ENCODE assay signal across 13 cellular contexts in the genomic region with DNA sequence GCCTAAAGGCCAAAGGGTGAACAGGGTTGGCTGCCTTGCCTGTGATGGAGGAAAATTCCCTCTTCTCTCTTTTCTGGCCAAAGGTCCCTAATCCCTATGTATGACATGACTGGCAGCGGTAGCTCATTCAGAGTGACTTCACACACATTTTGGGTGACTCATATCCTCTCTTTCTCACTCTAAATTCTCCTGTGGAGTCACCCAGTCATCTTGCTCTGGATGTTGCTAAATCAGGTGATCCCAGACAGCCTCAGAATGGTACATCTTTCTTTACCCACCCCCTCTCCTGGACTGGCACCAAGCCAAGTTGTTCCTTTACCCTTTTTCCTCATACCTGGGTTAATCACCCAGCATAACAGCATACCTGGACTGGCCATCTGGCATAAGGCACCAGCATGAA.
DNase-seq lines count a peak whose midpoint lies in the region; ATAC-seq and TF ChIP-seq lines count a peak whose summit lies in the region.
"Had no signal": no experiment of that assay in that cellular context is flagged by ENCODE, and none has a peak within 500 bp of the region (broad histone marks: within the 10 kb centered on the region; RNA-seq: fewer than 3 reads in every experiment).

No MANE protein-coding gene starts in this region.

- no peak overlapping the region for H3K4me3 Mint-ChIP-seq in activated CD8-positive, alpha-beta T cell treated with anti-CD3 and anti-CD28 coated beads for 36 hours
- H3K4me3 Mint-ChIP-seq in activated CD8-positive, alpha-beta T cell treated with anti-CD3 and anti-CD28 coated beads, Interleukin-2, amount 10 ng/mL, durations not matched to agents 7 days and 5 days, result no peak overlapping the region
- H3K4me3 Mint-ChIP-seq in stimulated activated effector memory CD8-positive, alpha-beta T cell treated with anti-CD3 and anti-CD28 coated beads, Interleukin-12 subunit alpha, Interleukin-12 subunit beta, amount 100 ng/mL, for 72 hours, result peak overlapping the region; percentile 11
- H3K4me3 Mint-ChIP-seq: brain; stimulated activated naive B cell treated with anti-CD40 and anti-IgM and Interleukin-4, amounts not matched to agents 10 μg/mL and 1 μg/mL and 100 μg/mL, for 72 hours had no signal

- H3K9me3 Mint-ChIP-seq in activated CD8-positive, alpha-beta T cell treated with anti-CD3 and anti-CD28 coated beads for 36 hours, result no peaks in the 10 kb centered on the region
- H3K9me3 Mint-ChIP-seq in activated CD8-positive, alpha-beta T cell treated with anti-CD3 and anti-CD28 coated beads, Interleukin-2, amount 10 ng/mL, durations not matched to agents 7 days and 5 days (ENCODE audit: insufficient read depth), result peaks cover 9% of the 10 kb centered on the region
- H3K9me3 Mint-ChIP-seq in stimulated activated effector memory CD8-positive, alpha-beta T cell treated with anti-CD3 and anti-CD28 coated beads, Interleukin-12 subunit alpha, Interleukin-12 subunit beta, amount 100 ng/mL, for 72 hours, result no peaks in the 10 kb centered on the region

- TF ChIP-seq POLR2A in tibial nerve (IDR thresholded peaks at IDR 0.05), result no peak

- TF ChIP-seq EP300 in tibial nerve (IDR thresholded peaks at IDR 0.05), result no peak

- H3K27ac ChIP-seq in epithelial cell of prostate, result peak overlapping the region; percentile 60
- peak overlapping the region in 1 of 4 donors; percentile 0 for H3K27ac ChIP-seq in tibial nerve

- 27 to 43% methylated on average over 1 of the region's 1 CpG for WGBS in tibial nerve, 2 donors

- H3K9me3 ChIP-seq in tibial nerve, result peaks cover 0 to 7% (median 0%) of the 10 kb centered on the region in 4 donors
- H3K9me3 ChIP-seq: BE2C had no signal

- intact Hi-C loops in activated CD8-positive, alpha-beta T cell treated with anti-CD3 and anti-CD28 coated beads for 36 hours (cut with micrococcal nuclease), result no loop called here

- H3K4me1 Mint-ChIP-seq in activated CD8-positive, alpha-beta T cell treated with anti-CD3 and anti-CD28 coated beads for 36 hours (ENCODE audit: low read depth), result peaks cover 10% of the 10 kb centered on the region
- peaks cover 5% of the 10 kb centered on the region for H3K4me1 Mint-ChIP-seq in activated CD8-positive, alpha-beta T cell treated with anti-CD3 and anti-CD28 coated beads, Interleukin-2, amount 10 ng/mL, durations not matched to agents 7 days and 5 days (ENCODE audit: low read depth)
- H3K4me1 Mint-ChIP-seq in stimulated activated effector memory CD8-positive, alpha-beta T cell treated with anti-CD3 and anti-CD28 coated beads, Interleukin-12 subunit alpha, Interleukin-12 subunit beta, amount 100 ng/mL, for 72 hours, result peaks cover 11% of the 10 kb centered on the region
- H3K4me1 Mint-ChIP-seq: stimulated activated naive B cell treated with anti-CD40 and anti-IgM and Interleukin-4, amounts not matched to agents 10 μg/mL and 1 μg/mL and 100 μg/mL, for 72 hours had no signal

- H3K36me3 ChIP-seq in tibial nerve, result no peaks in the 10 kb centered on the region
- H3K36me3 ChIP-seq: BE2C had no signal

- CTCF ChIA-PET in activated CD8-positive, alpha-beta T cell treated with anti-CD3 and anti-CD28 coated beads for 36 hours (lab: Charles Lee), result interaction anchor here (0.6 to 3.7 kb wide), 3 partner anchors 19 to 150 kb away, joined by 3 to 13 read pairs (median 5); no protein-coding TSS in a partner anchor
- CTCF ChIA-PET in activated CD8-positive, alpha-beta T cell treated with anti-CD3 and anti-CD28 coated beads, Interleukin-2, amount 10 ng/mL, durations not matched to agents 7 days and 5 days (lab: Charles Lee), result interaction anchor here (1.4 kb wide), 1 partner anchor 19 kb away, joined by 5 read pairs; no protein-coding TSS in a partner anchor

- peaks cover 10% of the 10 kb centered on the region for H3K27me3 Mint-ChIP-seq in activated CD8-positive, alpha-beta T cell treated with anti-CD3 and anti-CD28 coated beads for 36 hours
- peaks cover 16% of the 10 kb centered on the region for H3K27me3 Mint-ChIP-seq in activated CD8-positive, alpha-beta T cell treated with anti-CD3 and anti-CD28 coated beads, Interleukin-2, amount 10 ng/mL, durations not matched to agents 7 days and 5 days (ENCODE audit: low read depth)

- no peaks in the 10 kb centered on the region for H3K27me3 ChIP-seq in tibial nerve

- H3K36me3 Mint-ChIP-seq in activated CD8-positive, alpha-beta T cell treated with anti-CD3 and anti-CD28 coated beads for 36 hours (ENCODE audit: low read depth), result no peaks in the 10 kb centered on the region
- no peaks in the 10 kb centered on the region for H3K36me3 Mint-ChIP-seq in activated CD8-positive, alpha-beta T cell treated with anti-CD3 and anti-CD28 coated beads, Interleukin-2, amount 10 ng/mL, durations not matched to agents 7 days and 5 days (ENCODE audit: low read depth)
- H3K36me3 Mint-ChIP-seq in stimulated activated effector memory CD8-positive, alpha-beta T cell treated with anti-CD3 and anti-CD28 coated beads, Interleukin-12 subunit alpha, Interleukin-12 subunit beta, amount 100 ng/mL, for 72 hours, result no peaks in the 10 kb centered on the region
- H3K36me3 Mint-ChIP-seq: brain had no signal

- H3K27ac Mint-ChIP-seq in activated CD8-positive, alpha-beta T cell treated with anti-CD3 and anti-CD28 coated beads for 36 hours, result no peak overlapping the region
- no peak overlapping the region for H3K27ac Mint-ChIP-seq in activated CD8-positive, alpha-beta T cell treated with anti-CD3 and anti-CD28 coated beads, Interleukin-2, amount 10 ng/mL, durations not matched to agents 7 days and 5 days
- H3K27ac Mint-ChIP-seq in stimulated activated effector memory CD8-positive, alpha-beta T cell treated with anti-CD3 and anti-CD28 coated beads, Interleukin-12 subunit alpha, Interleukin-12 subunit beta, amount 100 ng/mL, for 72 hours, result peak overlapping the region; percentile 35
- H3K27ac Mint-ChIP-seq: stimulated activated naive B cell treated with anti-CD40 and anti-IgM and Interleukin-4, amounts not matched to agents 10 μg/mL and 1 μg/mL and 100 μg/mL, for 72 hours had no signal

- POLR2A ChIA-PET in activated CD8-positive, alpha-beta T cell treated with anti-CD3 and anti-CD28 coated beads for 36 hours (lab: Charles Lee), result no interaction called here
- POLR2A ChIA-PET in activated CD8-positive, alpha-beta T cell treated with anti-CD3 and anti-CD28 coated beads, Interleukin-2, amount 10 ng/mL, durations not matched to agents 7 days and 5 days (lab: Charles Lee), result no interaction called here

- H3K4me1 ChIP-seq in tibial nerve, result no peaks in the 10 kb centered on the region
- H3K4me1 ChIP-seq: BE2C had no signal

- peak; percentile 94 for ATAC-seq in activated CD8-positive, alpha-beta T cell treated with anti-CD3 and anti-CD28 coated beads for 36 hours
- ATAC-seq in activated CD8-positive, alpha-beta T cell treated with anti-CD3 and anti-CD28 coated beads, Interleukin-2, amount 10 ng/mL, durations not matched to agents 7 days and 5 days, result no peak
- ATAC-seq in stimulated activated effector memory CD8-positive, alpha-beta T cell treated with anti-CD3 and anti-CD28 coated beads, Interleukin-12 subunit alpha, Interleukin-12 subunit beta, amount 100 ng/mL, for 72 hours, result peak; percentile 99
- ATAC-seq in GM19455 (IDR thresholded peaks at IDR 0.05; ENCODE audit: unreplicated experiment), result no peak
- ATAC-seq: right cardiac atrium; stimulated activated naive B cell treated with anti-CD40 and anti-IgM and Interleukin-4, amounts not matched to agents 10 μg/mL and 1 μg/mL and 100 μg/mL, for 72 hours had no signal

- TF ChIP-seq CTCF in activated CD8-positive, alpha-beta T cell treated with anti-CD3 and anti-CD28 coated beads for 36 hours (IDR thresholded peaks at IDR 0.05), result no peak
- no peak for TF ChIP-seq CTCF in tibial nerve (IDR thresholded peaks at IDR 0.05)

- peak; percentile 26 for DNase-seq in activated CD8-positive, alpha-beta T cell treated with anti-CD3 and anti-CD28 coated beads for 36 hours
- DNase-seq in activated CD8-positive, alpha-beta T cell treated with anti-CD3 and anti-CD28 coated beads, Interleukin-2, amount 10 ng/mL, durations not matched to agents 7 days and 5 days, result no peak
- peak; percentile 38 for DNase-seq in NCI-H69 (lab: John Stamatoyannopoulos, UW)
- DNase-seq in epithelial cell of prostate (ENCODE audit: low read depth, low spot score), result peak; percentile 98
- peak in 1 of 2 donors; percentile 54 for DNase-seq in stimulated activated effector memory CD8-positive, alpha-beta T cell treated with anti-CD3 and anti-CD28 coated beads, Interleukin-12 subunit alpha, Interleukin-12 subunit beta, amount 100 ng/mL, for 72 hours (ENCODE audit: low spot score in 2 of 2)
- no peak for DNase-seq in NCI-H82 (lab: John Stamatoyannopoulos, UW)
- DNase-seq in tibial nerve (ENCODE audit: low spot score in 2 of 2), result no peak
- DNase-seq: BE2C; NCI-H2029 treated with DMSO at 0.1 percent for 48 hours; right cardiac atrium; stimulated activated naive B cell treated with anti-CD40 and anti-IgM and Interleukin-4, amounts not matched to agents 10 μg/mL and 1 μg/mL and 100 μg/mL, for 72 hours had no signal

- no peak overlapping the region for H3K4me3 ChIP-seq in tibial nerve

Comparison
In these comparisons a context has a peak if more than half of its experiments do, and no peak if none do; other contexts are left out.
1. ATAC-seq: peak in activated CD8-positive, alpha-beta T cell treated with anti-CD3 and anti-CD28 coated beads for 36 hours (single experiment) and stimulated activated effector memory CD8-positive, alpha-beta T cell treated with anti-CD3 and anti-CD28 coated beads, Interleukin-12 subunit alpha, Interleukin-12 subunit beta, amount 100 ng/mL, for 72 hours (single experiment); none in activated CD8-positive, alpha-beta T cell treated with anti-CD3 and anti-CD28 coated beads, Interleukin-2, amount 10 ng/mL, durations not matched to agents 7 days and 5 days (single experiment) and GM19455 (single experiment).
2. DNase-seq: peak in activated CD8-positive, alpha-beta T cell treated with anti-CD3 and anti-CD28 coated beads for 36 hours (single experiment), NCI-H69 (single experiment) and epithelial cell of prostate (single experiment); none in activated CD8-positive, alpha-beta T cell treated with anti-CD3 and anti-CD28 coated beads, Interleukin-2, amount 10 ng/mL, durations not matched to agents 7 days and 5 days (single experiment), NCI-H82 (single experiment) and tibial nerve (0 of 2).